In genomic region chr4:35975617-35976355, GRCh38 we compare ENCODE assay signal across 16 cellular contexts.
DNase-seq lines count a peak whose midpoint lies in the region; ATAC-seq, FAIRE-seq and TF ChIP-seq lines count a peak whose summit lies in the region.
"Had no signal": no experiment of that assay in that cellular context is flagged by ENCODE, and none has a peak within 500 bp of the region (broad histone marks: within the 10 kb centered on the region; RNA-seq: fewer than 3 reads in every experiment).

No MANE protein-coding gene starts in this region.

- no peaks in the 10 kb centered on the region for H3K9me2 ChIP-seq in PC-3 (replicated peaks; ENCODE audit: low read length)
- H3K9me2 ChIP-seq in PC-9 (ENCODE audit: insufficient read depth), result no peaks in the 10 kb centered on the region

- in situ Hi-C loops in brain microvascular endothelial cell (cut with HindIII; ENCODE audit: low pct_ligation_motif_present, low sequenced_read_pairs), result no loop called here

- no TSS peak for BruUV-seq in PC-3 (replicated peaks; lab: Mats Ljungman, UMichigan)
- no TSS peak for BruUV-seq in PC-9 (replicated peaks; lab: Mats Ljungman, UMichigan)

- H3K79me2 ChIP-seq in PC-3 (ENCODE audit: low read length) (no peaks in the 10 kb centered on the region), PC-9 (ENCODE audit: low read depth) (no peaks in the 10 kb centered on the region)

- ATAC-seq in GM18868 (IDR thresholded peaks at IDR 0.05; ENCODE audit: unreplicated experiment) (peak; percentile 80), HG02938 (IDR thresholded peaks at IDR 0.05; ENCODE audit: unreplicated experiment) (peak; percentile 72), PC-3 (no peak)
- ATAC-seq: pancreas, Right ventricle myocardium inferior, T-cell had no signal

- H3K9me3 ChIP-seq in PC-3 (ENCODE audit: low read length) (no peaks in the 10 kb centered on the region), PC-9 (ENCODE audit: insufficient read depth, low read depth) (no peaks in the 10 kb centered on the region)
- H3K9me3 ChIP-seq: esophagus muscularis mucosa, pancreas, thoracic aorta had no signal

- no peak overlapping the region for H3K4me3 ChIP-seq in PC-3 (ENCODE audit: low read length)
- H3K4me3 ChIP-seq in PC-9, result no peak overlapping the region
- H3K4me3 ChIP-seq in brain microvascular endothelial cell (ENCODE audit: low read depth, low read length), result no peak overlapping the region
- H3K4me3 ChIP-seq: esophagus muscularis mucosa, pancreas, thoracic aorta had no signal

- peak; percentile 58 for FAIRE-seq in GM18507 (lab: Jason Lieb, UNC)
- FAIRE-seq: pancreas had no signal

- H3K9ac ChIP-seq in PC-3 (ENCODE audit: low read length), result no peak overlapping the region

- H2AFZ ChIP-seq in PC-3 (ENCODE audit: low read length), result no peak overlapping the region
- H2AFZ ChIP-seq in PC-9, result no peak overlapping the region

- H3F3A ChIP-seq in PC-3 (ENCODE audit: low read length, unreplicated experiment) (no peaks in the 10 kb centered on the region), PC-9 (ENCODE audit: insufficient read depth, low read depth) (no peaks in the 10 kb centered on the region)

- CTCF ChIA-PET in PC-3 (lab: Charles Lee) (no interaction called here), PC-9 (lab: Charles Lee) (no interaction called here)

- no peaks in the 10 kb centered on the region for H3K36me3 ChIP-seq in PC-3 (ENCODE audit: low read depth, low read length)
- H3K36me3 ChIP-seq in PC-9 (ENCODE audit: low read depth), result no peaks in the 10 kb centered on the region
- no peaks in the 10 kb centered on the region for H3K36me3 ChIP-seq in brain microvascular endothelial cell (replicated peaks)
- H3K36me3 ChIP-seq: esophagus muscularis mucosa, pancreas, thoracic aorta had no signal

- DNase-seq in GM18507 (ENCODE audit: extremely low spot score, insufficient read length, low read depth), result no peak
- peak; percentile 10 for DNase-seq in PC-3
- no peak for DNase-seq in PC-9
- DNase-seq in NCI-H69 (lab: John Stamatoyannopoulos, UW), result no peak
- DNase-seq in brain microvascular endothelial cell, result no peak
- DNase-seq: COR-L47; EL; NK-92 treated with Interleukin-12 subunit alpha and Interleukin-12 subunit beta, amount 100 ng/mL, for 24 hours; pancreas; stimulated activated CD4-positive, alpha-beta T cell treated with anti-CD3 and anti-CD28 coated beads, Interleukin-2, amount 100 ng/mL, for 48 hours; T-cell had no signal

- H4K20me1 ChIP-seq in PC-3 (ENCODE audit: low read length) (no peaks in the 10 kb centered on the region), PC-9 (ENCODE audit: insufficient read depth) (no peaks in the 10 kb centered on the region)

- no peak overlapping the region for H3K27ac ChIP-seq in PC-3 (ENCODE audit: low read length)
- H3K27ac ChIP-seq in PC-9, result no peak overlapping the region
- no peak overlapping the region for H3K27ac ChIP-seq in brain microvascular endothelial cell
- H3K27ac ChIP-seq: esophagus muscularis mucosa, pancreas, thoracic aorta had no signal

- POLR2A ChIA-PET in PC-3 (lab: Charles Lee; ENCODE audit: unreplicated experiment), result no interaction called here
- POLR2A ChIA-PET in PC-9 (lab: Charles Lee; ENCODE audit: unreplicated experiment), result no interaction called here

- H3K4me1 ChIP-seq in PC-3 (ENCODE audit: insufficient read depth, low read length) (no peaks in the 10 kb centered on the region), PC-9 (replicated peaks; ENCODE audit: insufficient read depth) (no peaks in the 10 kb centered on the region)
- H3K4me1 ChIP-seq: esophagus muscularis mucosa, pancreas had no signal

- H3K4me2 ChIP-seq in PC-3 (ENCODE audit: low read length) (no peak overlapping the region), PC-9 (no peak overlapping the region)

- TF ChIP-seq CTCF in PC-3 (conservative IDR thresholded peaks at IDR 0.05; ENCODE audit: low read depth, low read length), result no peak
- TF ChIP-seq CTCF in PC-9 (conservative IDR thresholded peaks at IDR 0.05), result no peak
- TF ChIP-seq CTCF in brain microvascular endothelial cell (IDR thresholded peaks at IDR 0.05; ENCODE audit: low read depth, low read length, missing control alignments), result no peak

- intact Hi-C loops in PC-3 (cut with micrococcal nuclease) (no loop called here), PC-9 (cut with micrococcal nuclease; ENCODE audit: unreplicated experiment) (no loop called here)

- H3K27me3 ChIP-seq in PC-3 (ENCODE audit: low read length) (no peaks in the 10 kb centered on the region), PC-9 (ENCODE audit: insufficient read depth, low read depth) (no peaks in the 10 kb centered on the region), brain microvascular endothelial cell (replicated peaks) (no peaks in the 10 kb centered on the region)
- H3K27me3 ChIP-seq: esophagus muscularis mucosa, pancreas had no signal
